ENCODE assay signal across 8 cellular contexts in the genomic region with DNA sequence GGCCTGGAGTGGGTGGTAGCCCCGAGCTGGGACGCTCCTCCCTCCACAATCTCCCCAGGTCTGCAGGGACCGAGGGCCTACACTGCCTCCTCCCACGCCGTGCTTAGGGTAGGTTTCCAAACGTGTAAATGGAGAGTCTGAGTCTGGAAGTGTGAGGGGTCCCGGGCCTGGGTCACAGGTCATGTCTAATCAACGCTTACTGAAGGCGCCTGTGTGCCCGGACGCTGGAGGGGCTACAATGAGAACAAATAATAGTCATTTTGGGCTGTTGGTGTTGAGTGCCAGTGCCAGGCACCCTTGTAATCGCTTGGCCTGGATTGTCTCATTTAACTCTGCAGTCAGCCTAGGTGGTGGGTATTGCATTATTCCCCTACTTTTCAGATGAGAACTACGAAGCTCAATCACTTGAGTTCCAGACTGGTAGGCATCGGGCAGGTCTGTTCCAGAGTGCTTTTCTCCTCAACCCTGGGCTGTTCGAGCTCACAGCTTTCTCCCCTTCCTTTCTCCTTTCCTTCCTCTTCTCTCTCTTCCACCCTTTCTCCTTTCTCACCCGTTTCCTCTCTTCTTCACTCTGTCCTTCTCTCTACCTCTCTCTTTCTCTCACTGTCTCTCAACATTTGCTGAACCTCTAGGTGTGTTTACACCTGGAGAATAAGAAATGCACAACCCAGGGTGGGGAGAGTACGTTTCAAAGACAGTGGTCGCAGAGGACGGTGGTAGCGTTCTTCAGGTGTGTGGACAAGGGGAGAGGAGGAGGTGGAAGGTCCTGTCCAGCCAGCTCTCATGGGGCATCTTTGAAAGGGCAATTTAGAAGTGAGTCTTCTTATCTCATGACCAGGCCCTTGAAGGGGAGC. TPM values are rescaled to one million over a fixed set of nuclear protein-coding genes. Genes with fewer than 3 reads are reported as not detected.
DNase-seq lines count a peak whose midpoint lies in the region; ATAC-seq and TF ChIP-seq lines count a peak whose summit lies in the region.

No MANE protein-coding gene starts in this region.

- ATAC-seq in GM21619 (IDR thresholded peaks at IDR 0.05; ENCODE audit: unreplicated experiment) = peak; percentile 11

- peaks cover 4 to 26% of the 10 kb centered on the region in 2 donors for H3K4me1 ChIP-seq in esophagus (ENCODE audit: control insufficient read depth in 2 of 2, insufficient read depth in 2 of 2, low read length in 1 of 2)
- peaks cover 30 to 34% of the 10 kb centered on the region in 2 experiments for H3K4me1 ChIP-seq in trophoblast cell (ENCODE audit: control insufficient read depth in 1 of 2, insufficient read depth in 2 of 2, low read length in 2 of 2)

- H4K91ac ChIP-seq in trophoblast cell (ENCODE audit: low read depth, low read length) = peak overlapping the region; percentile 93

- BruUV-seq in Calu3 (replicated peaks; lab: Mats Ljungman, UMichigan) = TSS peak; percentile 61

- H3K4me2 ChIP-seq in trophoblast cell (ENCODE audit: low read length) = peak overlapping the region; percentile 89

- peaks cover 33% of the 10 kb centered on the region for H3K36me3 Mint-ChIP-seq in Calu3 (ENCODE audit: insufficient read depth, unreplicated experiment)

- H3K27ac ChIP-seq in esophagus (ENCODE audit: low read depth in 2 of 2, low read length in 1 of 2) (peak overlapping the region; percentile 71 to 84), trophoblast cell (ENCODE audit: low read depth, low read length) (peak overlapping the region; percentile 72)

- peak overlapping the region; percentile 91 for H3K9ac ChIP-seq in trophoblast cell (ENCODE audit: low read length)

- peak overlapping the region; percentile 87 for H2BK5ac ChIP-seq in trophoblast cell (ENCODE audit: low read depth, low read length, poor library complexity)

- H2BK12ac ChIP-seq in trophoblast cell (ENCODE audit: low read length) = peak overlapping the region; percentile 19

- H3K23ac ChIP-seq in trophoblast cell (ENCODE audit: low read length) = no peak overlapping the region

- H3K4me1 Mint-ChIP-seq in Calu3 (ENCODE audit: low read depth, unreplicated experiment) = peaks cover 26% of the 10 kb centered on the region

- no peak for DNase-seq in Calu3
- DNase-seq in RKO (ENCODE audit: low spot score) = peak; percentile 24
- no peak for DNase-seq in trophoblast cell
- no peak for DNase-seq in NCI-H446 treated with DMSO at 0.1 percent for 48 hours (lab: John Stamatoyannopoulos, UW)
- no peak for DNase-seq in GM13976 (ENCODE audit: low spot score)
- no peak for DNase-seq in NCI-H2107 (lab: John Stamatoyannopoulos, UW)

- peak overlapping the region; percentile 49 for H4K12ac ChIP-seq in trophoblast cell (ENCODE audit: low read depth, low read length)

- H3K9me3 ChIP-seq in esophagus (ENCODE audit: control insufficient read depth in 2 of 2, insufficient read depth in 1 of 2, low read depth in 1 of 2, low read length in 1 of 2) = no peaks in the 10 kb centered on the region
- no peaks in the 10 kb centered on the region for H3K9me3 ChIP-seq in trophoblast cell (ENCODE audit: insufficient read depth, low read depth, low read length)

- no peak overlapping the region for H3K4ac ChIP-seq in trophoblast cell (ENCODE audit: low read depth, low read length)

- H2BK120ac ChIP-seq in trophoblast cell (ENCODE audit: insufficient read depth, low read length, poor library complexity) = peak overlapping the region; percentile 72

- peak overlapping the region; percentile 1 for H2AK5ac ChIP-seq in trophoblast cell (ENCODE audit: low read length)

- no peaks in the 10 kb centered on the region for H3K9me3 Mint-ChIP-seq in Calu3 (ENCODE audit: low read depth, unreplicated experiment)

- no peaks in the 10 kb centered on the region for H3K27me3 Mint-ChIP-seq in Calu3 (ENCODE audit: unreplicated experiment)

- H3K79me1 ChIP-seq in trophoblast cell (ENCODE audit: low read length) = peaks cover 16% of the 10 kb centered on the region

- H2AFZ ChIP-seq in trophoblast cell (ENCODE audit: insufficient read depth, low read length, poor library complexity) = peak overlapping the region; percentile 87

- intact Hi-C loops in Calu3 (cut with micrococcal nuclease; ENCODE audit: unreplicated experiment) = no loop called here

- CTCF ChIA-PET in Calu3 (lab: Charles Lee) = no interaction called here

- in situ Hi-C loops in GM13976 (cut with MboI; ENCODE audit: low sequenced_read_pairs, unreplicated experiment) = no loop called here

- H3K27ac Mint-ChIP-seq in Calu3 (ENCODE audit: unreplicated experiment) = no peak overlapping the region

- no peaks in the 10 kb centered on the region for H3K27me3 ChIP-seq in esophagus (ENCODE audit: control insufficient read depth in 1 of 2, insufficient read depth in 2 of 2, low read length in 2 of 2)
- no peaks in the 10 kb centered on the region for H3K27me3 ChIP-seq in trophoblast cell (ENCODE audit: insufficient read depth, low read length)

- H3K79me2 ChIP-seq in trophoblast cell (ENCODE audit: control insufficient read depth, insufficient read depth, low read length, poor library complexity) = peaks cover 15% of the 10 kb centered on the region

- 41 to 42% methylated on average over 20 of the region's 20 CpGs for WGBS in esophagus, 2 donors
- WGBS in trophoblast cell (ENCODE audit: extremely low coverage, insufficient coverage, insufficient read length) = 94% methylated on average over 1 of the region's 20 CpGs

- peak overlapping the region; percentile 87 for H3K18ac ChIP-seq in trophoblast cell (ENCODE audit: low read length)

- TF ChIP-seq CTCF in Calu3 (IDR thresholded peaks at IDR 0.05; ENCODE audit: unreplicated experiment) (no peak), GM13976 (IDR thresholded peaks at IDR 0.05; ENCODE audit: borderline replicate concordance, control extremely low read depth, extremely low read depth, insufficient read depth, missing control alignments) (no peak)

- H3K4me3 ChIP-seq in esophagus (ENCODE audit: low read depth in 1 of 2, low read length in 2 of 2) (peak overlapping the region; percentile 69 to 86), trophoblast cell (ENCODE audit: low read depth, low read length) (peak overlapping the region; percentile 85)

- peak overlapping the region; percentile 86 for H4K8ac ChIP-seq in trophoblast cell (ENCODE audit: low read depth, low read length)

- H3K14ac ChIP-seq in trophoblast cell (ENCODE audit: low read length) = peak overlapping the region; percentile 96

- peaks cover 3 to 8% of the 10 kb centered on the region in 2 donors for H3K36me3 ChIP-seq in esophagus (ENCODE audit: control insufficient read depth in 2 of 2, insufficient read depth in 2 of 2, low read length in 1 of 2)
- H3K36me3 ChIP-seq in trophoblast cell (ENCODE audit: control insufficient read depth in 1 of 2, insufficient read depth in 2 of 2, low read length in 2 of 2) = peaks cover 23 to 24% of the 10 kb centered on the region in 2 experiments

- H3K4me3 Mint-ChIP-seq in Calu3 (ENCODE audit: low read depth, unreplicated experiment) = peak overlapping the region; percentile 67

RNA-seq across cellular contexts. Expression of a gene that starts 0.9 kb away (rescaled TPM):
- total RNA-seq in Calu3 (2022) = 10.0 and 13.1 TPM in 2 replicates
- 1 to 10 TPM; 8.6 to 8.9 TPM for polyA plus RNA-seq in esophagus
- 20.1 and 20.3 TPM in 2 replicates for polyA plus RNA-seq in trophoblast cell (2013)

RNA-seq across cellular contexts. Expression of a gene that starts 1.1 kb away (rescaled TPM):
- 25.7 and 26.3 TPM in 2 replicates for total RNA-seq in Calu3 (2022)
- polyA plus RNA-seq in esophagus = 10 to 100 TPM in 1 of 2 donors, 1 to 10 TPM in 1; 9.4 to 52.6 TPM
- polyA plus RNA-seq in trophoblast cell (2013) = 60.1 and 60.6 TPM in 2 replicates

RNA-seq across cellular contexts. Expression of a gene that starts 24.4 kb away (rescaled TPM):
- total RNA-seq in Calu3 (2022) = 1.7 and 2.2 TPM in 2 replicates
- polyA plus RNA-seq in esophagus = 1 to 10 TPM; 1.3 to 1.4 TPM
- polyA plus RNA-seq in trophoblast cell (2013) = 0.40 TPM in 2 replicates
